In genomic region chr19:4970558-4971423, GRCh38 we compare ENCODE assay signal across 8 cellular contexts. TPM values are rescaled to one million over a fixed set of nuclear protein-coding genes. Genes with fewer than 3 reads are reported as not detected.
A peak's percentile ranks its signal among the peaks of the same experiment; 100 is the strongest.
DNase-seq lines count a peak whose midpoint lies in the region; ATAC-seq and TF ChIP-seq lines count a peak whose summit lies in the region.

No MANE protein-coding gene starts in this region.

- POLR2A ChIA-PET in A673 (lab: Charles Lee; ENCODE audit: low non-redundant PET), result no interaction called here

- H3K4me1 ChIP-seq in A673 (ENCODE audit: insufficient read depth, low read length, poor library complexity, severe bottlenecking) (peaks cover 14% of the 10 kb centered on the region), iPS-18a (ENCODE audit: control insufficient read depth, low read depth, low read length) (peaks cover 13% of the 10 kb centered on the region)

- intact Hi-C loops in A673 (cut with micrococcal nuclease; ENCODE audit: unreplicated experiment), result no loop called here

- H3K9me3 ChIP-seq in A673 (ENCODE audit: low read depth, low read length, poor library complexity, severe bottlenecking) (no peaks in the 10 kb centered on the region), iPS-18a (ENCODE audit: control insufficient read depth, low read depth, low read length) (no peaks in the 10 kb centered on the region)

- no peaks in the 10 kb centered on the region for H3K36me3 ChIP-seq in A673 (ENCODE audit: insufficient read depth, low read length, poor library complexity, severe bottlenecking)
- no peaks in the 10 kb centered on the region for H3K36me3 ChIP-seq in H7 (replicated peaks; ENCODE audit: control insufficient read depth, insufficient read depth, low read length)
- no peaks in the 10 kb centered on the region for H3K36me3 ChIP-seq in iPS-18a (ENCODE audit: control insufficient read depth, low read depth, low read length)

- CTCF ChIA-PET in A673 (lab: Charles Lee), result interaction anchor here (0.6 to 1.1 kb wide), 2 partner anchors 47 to 60 kb away, joined by 4 to 6 read pairs; no protein-coding TSS in a partner anchor

- BruUV-seq in A673 (replicated peaks; lab: Mats Ljungman, UMichigan), result no TSS peak

- peak overlapping the region; percentile 59 for H3K9ac ChIP-seq in iPS-18a (ENCODE audit: low read length)

- H3K4me3 ChIP-seq in A673 (ENCODE audit: low read depth, low read length, poor library complexity, severe bottlenecking) (peak overlapping the region; percentile 76), H7 (ENCODE audit: insufficient read depth, low read depth, low read length) (peak overlapping the region; percentile 35), iPS-18a (ENCODE audit: low read length) (peak overlapping the region; percentile 67)

- TF ChIP-seq CTCF in A673 (conservative IDR thresholded peaks at IDR 0.05; ENCODE audit: low read depth, low read length), result no peak

- H3K9me3 Mint-ChIP-seq in activated naive CD4-positive, alpha-beta T cell treated with anti-CD3 and anti-CD28 coated beads, Interleukin-2, amount 50 U/mL, for 24 hours, result no peaks in the 10 kb centered on the region
- H3K9me3 Mint-ChIP-seq in stimulated activated memory B cell treated with anti-CD40 and anti-IgM and Interleukin-4, amounts not matched to agents 10 μg/mL and 1 μg/mL and 100 μg/mL, for 72 hours, result no peaks in the 10 kb centered on the region

- H3K27ac ChIP-seq in A673 (ENCODE audit: low read depth, low read length, poor library complexity, severe bottlenecking) (peak overlapping the region; percentile 61), iPS-18a (ENCODE audit: low read length) (no peak overlapping the region)

- no peaks in the 10 kb centered on the region for H3K36me3 Mint-ChIP-seq in activated naive CD4-positive, alpha-beta T cell treated with anti-CD3 and anti-CD28 coated beads, Interleukin-2, amount 50 U/mL, for 24 hours
- H3K36me3 Mint-ChIP-seq in stimulated activated memory B cell treated with anti-CD40 and anti-IgM and Interleukin-4, amounts not matched to agents 10 μg/mL and 1 μg/mL and 100 μg/mL, for 72 hours, result peaks cover 16% of the 10 kb centered on the region

- peak overlapping the region; percentile 92 for H3K4me3 Mint-ChIP-seq in activated naive CD4-positive, alpha-beta T cell treated with anti-CD3 and anti-CD28 coated beads, Interleukin-2, amount 50 U/mL, for 24 hours
- peak overlapping the region; percentile 91 for H3K4me3 Mint-ChIP-seq in stimulated activated memory B cell treated with anti-CD40 and anti-IgM and Interleukin-4, amounts not matched to agents 10 μg/mL and 1 μg/mL and 100 μg/mL, for 72 hours

- no peaks in the 10 kb centered on the region for H3K27me3 ChIP-seq in A673 (replicated peaks; ENCODE audit: insufficient read depth, low read depth, low read length, poor library complexity)
- H3K27me3 ChIP-seq in H7 (ENCODE audit: control insufficient read depth, insufficient read depth, low read length), result no peaks in the 10 kb centered on the region
- H3K27me3 ChIP-seq in iPS-18a (ENCODE audit: control insufficient read depth, insufficient read depth, low read length), result peaks cover 15% of the 10 kb centered on the region

- no peak for ATAC-seq in stimulated activated memory B cell treated with anti-CD40 and anti-IgM and Interleukin-4, amounts not matched to agents 10 μg/mL and 1 μg/mL and 100 μg/mL, for 72 hours
- ATAC-seq in HG02973 (IDR thresholded peaks at IDR 0.05; ENCODE audit: unreplicated experiment) (no peak), HG03565 (IDR thresholded peaks at IDR 0.05; ENCODE audit: unreplicated experiment) (no peak), GM21723 (IDR thresholded peaks at IDR 0.05; ENCODE audit: unreplicated experiment) (no peak)

- peak; percentile 26 for DNase-seq in A673 (ENCODE audit: low spot score)
- peak; percentile 73 for DNase-seq in H7

- no peaks in the 10 kb centered on the region for H3K27me3 Mint-ChIP-seq in activated naive CD4-positive, alpha-beta T cell treated with anti-CD3 and anti-CD28 coated beads, Interleukin-2, amount 50 U/mL, for 24 hours
- H3K27me3 Mint-ChIP-seq in stimulated activated memory B cell treated with anti-CD40 and anti-IgM and Interleukin-4, amounts not matched to agents 10 μg/mL and 1 μg/mL and 100 μg/mL, for 72 hours, result no peaks in the 10 kb centered on the region

- H3K27ac Mint-ChIP-seq in activated naive CD4-positive, alpha-beta T cell treated with anti-CD3 and anti-CD28 coated beads, Interleukin-2, amount 50 U/mL, for 24 hours, result peak overlapping the region; percentile 81
- peak overlapping the region; percentile 82 for H3K27ac Mint-ChIP-seq in stimulated activated memory B cell treated with anti-CD40 and anti-IgM and Interleukin-4, amounts not matched to agents 10 μg/mL and 1 μg/mL and 100 μg/mL, for 72 hours

- peaks cover 37% of the 10 kb centered on the region for H3K4me1 Mint-ChIP-seq in activated naive CD4-positive, alpha-beta T cell treated with anti-CD3 and anti-CD28 coated beads, Interleukin-2, amount 50 U/mL, for 24 hours
- peaks cover 54% of the 10 kb centered on the region for H3K4me1 Mint-ChIP-seq in stimulated activated memory B cell treated with anti-CD40 and anti-IgM and Interleukin-4, amounts not matched to agents 10 μg/mL and 1 μg/mL and 100 μg/mL, for 72 hours

RNA-seq across cellular contexts. Expression of gene KDM4B, which starts 1.9 kb away (rescaled TPM):
- 30.0 and 34.8 TPM in 2 replicates for total RNA-seq in A673 (2021)
- total RNA-seq in H7 (2014; rRNA removed; shearing (Covaris generic)), result 12.0 and 18.5 TPM in 2 replicates
